8 cellular contexts compared by ENCODE assay signal in the genomic region with DNA sequence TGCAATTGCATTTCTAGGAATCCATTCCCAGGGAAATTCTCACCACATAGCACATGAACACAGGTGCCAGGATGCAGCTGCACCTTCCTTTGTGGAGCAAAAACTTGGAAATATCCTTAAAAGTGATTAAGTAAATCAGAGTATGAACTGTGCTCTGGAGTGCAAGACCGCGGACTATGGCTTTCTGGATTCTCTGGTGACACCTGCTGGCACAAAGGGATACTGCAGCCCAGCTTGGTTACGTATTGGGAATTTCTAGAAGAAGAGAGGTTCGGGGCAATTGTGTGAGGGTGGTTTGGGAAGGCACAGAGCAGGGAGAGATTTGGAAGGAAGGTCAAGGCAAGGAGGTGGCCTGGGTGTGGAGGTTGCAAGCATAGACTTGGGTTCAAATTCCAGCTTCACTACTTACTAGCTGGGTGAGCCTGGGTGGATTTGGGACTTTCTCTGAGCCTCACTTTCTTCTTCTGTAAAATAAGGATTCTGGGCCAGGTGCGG. TPM values are rescaled to one million over a fixed set of nuclear protein-coding genes. Genes with fewer than 3 reads are reported as not detected.
DNase-seq lines count a peak whose midpoint lies in the region; ATAC-seq, FAIRE-seq and TF ChIP-seq lines count a peak whose summit lies in the region.

No MANE protein-coding gene starts in this region.

- H3K4me1 ChIP-seq in IMR-90 (ENCODE audit: control insufficient read depth, insufficient read depth, low read length) (peaks cover 12% of the 10 kb centered on the region), osteoblast (ENCODE audit: insufficient read depth, low read length) (peaks cover 31% of the 10 kb centered on the region), transverse colon (peaks cover 10 to 37% (median 31%) of the 10 kb centered on the region in 4 donors)

- H3K27ac Mint-ChIP-seq in activated T-helper 1 cell treated with anti-CD3 and anti-CD28 coated beads, Interleukin-12 subunit alpha, Interleukin-12 subunit beta, Interleukin-2, Interleukin-4 antibody, amounts not matched to agents 30 ng/mL and 10 ng/mL and 1 ng/mL, durations not matched to agents 14 hours and 24 hours and 36 hours, result no peak overlapping the region

- H2AK9ac ChIP-seq in IMR-90 (replicated peaks; ENCODE audit: low read depth, low read length, poor library complexity), result peak overlapping the region; percentile 89

- dilution Hi-C loops in IMR-90 (cut with HindIII; ENCODE audit: low sequenced_read_pairs, unreplicated experiment), result no loop called here

- H3K27ac ChIP-seq in IMR-90 (ENCODE audit: insufficient read depth, low read length), result no peak overlapping the region
- no peak overlapping the region for H3K27ac ChIP-seq in osteoblast (ENCODE audit: low read depth, low read length)
- no peak overlapping the region for H3K27ac ChIP-seq in transverse colon

- no peak overlapping the region for H4K5ac ChIP-seq in IMR-90 (ENCODE audit: low read depth, low read length)

- H3K9ac ChIP-seq in IMR-90 (ENCODE audit: low read depth, low read length), result no peak overlapping the region

- in situ Hi-C loops in IMR-90 (cut with MboI; ENCODE audit: low sequenced_read_pairs) (no loop called here), transverse colon (cut with MboI; ENCODE audit: low pct_ligation_motif_present in 1 of 4, low pct_unique_long_range_greater_than_20kb in 1 of 4, low sequenced_read_pairs in 3 of 4) (loop anchor here in 2 of 4 donors (5.0 to 10.0 kb wide), 2 partner anchors 47 to 195 kb away; no protein-coding TSS in a partner anchor)

- H2BK15ac ChIP-seq in IMR-90 (ENCODE audit: low read depth, low read length), result peak overlapping the region; percentile 13; the same call in 1 of the 3 replicates

- H3K23ac ChIP-seq in IMR-90 (ENCODE audit: low read depth, low read length), result no peak overlapping the region

- no peak overlapping the region for H3K56ac ChIP-seq in IMR-90 (ENCODE audit: extremely low read depth, insufficient read depth, low read length)

- peak; percentile 95 for TF ChIP-seq RAD21 in IMR-90 (IDR thresholded peaks at IDR 0.05; ENCODE audit: low read length)

- H3K4me1 Mint-ChIP-seq in activated T-helper 1 cell treated with anti-CD3 and anti-CD28 coated beads, Interleukin-12 subunit alpha, Interleukin-12 subunit beta, Interleukin-2, Interleukin-4 antibody, amounts not matched to agents 30 ng/mL and 10 ng/mL and 1 ng/mL, durations not matched to agents 14 hours and 24 hours and 36 hours (ENCODE audit: low read depth), result peaks cover 19% of the 10 kb centered on the region

- peaks cover 4 to 20% of the 10 kb centered on the region in 2 experiments; a peak in 2 of 4 replicates for H3K79me1 ChIP-seq in IMR-90 (ENCODE audit: low read depth in 1 of 2, low read length in 2 of 2)

- no peak overlapping the region for H3K4me2 ChIP-seq in IMR-90 (ENCODE audit: low read depth, low read length)
- H3K4me2 ChIP-seq in osteoblast (ENCODE audit: insufficient read depth, low read length), result no peak overlapping the region

- intact Hi-C loops in IMR-90 (cut with micrococcal nuclease), result loop anchor here (1.0 to 5.0 kb wide), 3 partner anchors 48 to 187 kb away; partner anchors contain the start of gene SNAI1
- intact Hi-C loops in activated T-helper 1 cell treated with anti-CD3 and anti-CD28 coated beads, Interleukin-12 subunit alpha, Interleukin-12 subunit beta, Interleukin-2, Interleukin-4 antibody, amounts not matched to agents 30 ng/mL and 10 ng/mL and 1 ng/mL, durations not matched to agents 14 hours and 24 hours and 36 hours (cut with micrococcal nuclease), result loop anchor here (1.0 to 2.0 kb wide), 6 partner anchors 16 to 190 kb away; partner anchors contain the start of genes PEDS1 and UBE2V1
- intact Hi-C loops in transverse colon (cut with DNase I; ENCODE audit: low total_unique reads), result loop anchor here (1.0 kb wide), 1 partner anchor 49 kb away; no protein-coding TSS in a partner anchor

- H3K9me3 ChIP-seq in IMR-90 (ENCODE audit: control insufficient read depth, insufficient read depth, low read length), result no peaks in the 10 kb centered on the region
- H3K9me3 ChIP-seq in osteoblast (ENCODE audit: low read depth, low read length), result no peaks in the 10 kb centered on the region
- no peaks in the 10 kb centered on the region for H3K9me3 ChIP-seq in transverse colon

- peak; percentile 88 for DNase-seq in COLO829 (ENCODE audit: low spot score)
- DNase-seq in IMR-90, result peak; percentile 76
- DNase-seq in RCC 7860 (ENCODE audit: low spot score), result peak; percentile 66
- peak; percentile 64 for DNase-seq in activated T-helper 1 cell treated with anti-CD3 and anti-CD28 coated beads, Interleukin-12 subunit alpha, Interleukin-12 subunit beta, Interleukin-2, Interleukin-4 antibody, amounts not matched to agents 30 ng/mL and 10 ng/mL and 1 ng/mL, durations not matched to agents 14 hours and 24 hours and 36 hours (ENCODE audit: low spot score)
- DNase-seq in fibroblast of villous mesenchyme (ENCODE audit: low read depth), result peak; percentile 83
- DNase-seq in osteoblast (ENCODE audit: insufficient read length, low spot score, missing footprints), result peak; percentile 93
- peak; percentile 89 for DNase-seq in transverse colon

- H2BK5ac ChIP-seq in IMR-90 (ENCODE audit: low read depth, low read length, poor library complexity, severe bottlenecking), result no peak overlapping the region

- no peak overlapping the region for H3K4me3 ChIP-seq in IMR-90 (ENCODE audit: insufficient read depth, low read depth, low read length)
- no peak overlapping the region for H3K4me3 ChIP-seq in fibroblast of villous mesenchyme (ENCODE audit: low read depth, low read length)
- no peak overlapping the region for H3K4me3 ChIP-seq in osteoblast (ENCODE audit: insufficient read depth, low read length)
- no peak overlapping the region for H3K4me3 ChIP-seq in transverse colon

- peak; percentile 23 for FAIRE-seq in RCC 7860 (lab: Jason Lieb, UNC)

- no peaks in the 10 kb centered on the region for H4K20me1 ChIP-seq in IMR-90 (ENCODE audit: insufficient read depth, low read length)
- no peaks in the 10 kb centered on the region for H4K20me1 ChIP-seq in osteoblast (ENCODE audit: insufficient read depth, low read length)

- H2BK120ac ChIP-seq in IMR-90 (ENCODE audit: low read depth, low read length), result peak overlapping the region; percentile 63; the same call in 1 of the 2 replicates

- CTCF ChIA-PET in IMR-90 (lab: Yijun Ruan, JAX), result interaction anchor here (0.5 to 2.6 kb wide), 5 partner anchors 48 to 676 kb away, joined by 3 to 19 read pairs (median 4); no protein-coding TSS in a partner anchor

- peak overlapping the region; percentile 82 for H2AFZ ChIP-seq in IMR-90 (replicated peaks; ENCODE audit: low read length, poor library complexity)
- H2AFZ ChIP-seq in osteoblast (ENCODE audit: low read length), result peak overlapping the region; percentile 80

- H3K27me3 ChIP-seq in IMR-90 (ENCODE audit: control insufficient read depth, insufficient read depth, low read length), result no peaks in the 10 kb centered on the region
- no peaks in the 10 kb centered on the region for H3K27me3 ChIP-seq in osteoblast (ENCODE audit: insufficient read depth, low read length)
- no peaks in the 10 kb centered on the region for H3K27me3 ChIP-seq in transverse colon

- H4K8ac ChIP-seq in IMR-90 (ENCODE audit: low read depth in 2 of 2, low read length in 2 of 2), result peak overlapping the region in 1 of 2 experiments; percentile 48; a peak in 1 of 4 replicates

- POLR2A ChIA-PET in IMR-90 (lab: Charles Lee; ENCODE audit: unreplicated experiment), result interaction anchor here (0.6 kb wide), 1 partner anchor 588 kb away, joined by 4 read pairs; no protein-coding TSS in a partner anchor

- H3K36me3 ChIP-seq in IMR-90 (ENCODE audit: control insufficient read depth, insufficient read depth, low read length), result no peaks in the 10 kb centered on the region
- no peaks in the 10 kb centered on the region for H3K36me3 ChIP-seq in osteoblast (ENCODE audit: insufficient read depth, low read length)
- H3K36me3 ChIP-seq in transverse colon, result no peaks in the 10 kb centered on the region

- no peak overlapping the region for H3K18ac ChIP-seq in IMR-90 (ENCODE audit: low read depth, low read length)

- ATAC-seq in IMR-90 (ENCODE audit: low read depth), result peak; percentile 56
- no peak for ATAC-seq in GM18873 (IDR thresholded peaks at IDR 0.05; ENCODE audit: low FRiP score, unreplicated experiment)

- 0 out of 2 replicates have a peak overlapping the region, but pooled peaks have one; percentile 38 for H3K14ac ChIP-seq in IMR-90 (replicated peaks; ENCODE audit: low read depth, low read length)

- TF ChIP-seq EP300 in transverse colon (IDR thresholded peaks at IDR 0.05; ENCODE audit: low read depth), result no peak

- no peaks in the 10 kb centered on the region for H3K79me2 ChIP-seq in osteoblast (ENCODE audit: insufficient read depth, low read length)

- TF ChIP-seq POLR2A in IMR-90 (IDR thresholded peaks at IDR 0.05; ENCODE audit: low read depth, low read length) (no peak), transverse colon (IDR thresholded peaks at IDR 0.05) (no peak)

- 17% methylated on average over 4 of the region's 5 CpGs; no CpG with 5 or more reads in 1 of the 2 experiments for WGBS in IMR-90 (ENCODE audit: extremely low coverage in 2 of 2, insufficient read length in 1 of 2), 2 experiments
- 0 to 20% methylated on average over 2 to 5 of the region's 5 CpGs for WGBS in transverse colon (ENCODE audit: low coverage in 1 of 2), 2 donors

- H3K36me3 Mint-ChIP-seq in activated T-helper 1 cell treated with anti-CD3 and anti-CD28 coated beads, Interleukin-12 subunit alpha, Interleukin-12 subunit beta, Interleukin-2, Interleukin-4 antibody, amounts not matched to agents 30 ng/mL and 10 ng/mL and 1 ng/mL, durations not matched to agents 14 hours and 24 hours and 36 hours (ENCODE audit: low read depth), result peaks cover 1% of the 10 kb centered on the region

- no TSS peak for BruUV-seq in IMR-90 (replicated peaks; lab: Mats Ljungman, UMichigan)

- peak; percentile 96 for TF ChIP-seq CTCF in IMR-90 (conservative IDR thresholded peaks at IDR 0.05; ENCODE audit: low read depth, low read length)
- peak; percentile 99 for TF ChIP-seq CTCF in fibroblast of villous mesenchyme (IDR thresholded peaks at IDR 0.05; ENCODE audit: insufficient read depth, low read depth, low read length)
- peak; percentile 96 for TF ChIP-seq CTCF in osteoblast (IDR thresholded peaks at IDR 0.05; ENCODE audit: extremely low read depth, low read depth, low read length)
- TF ChIP-seq CTCF in transverse colon (IDR thresholded peaks at IDR 0.05), result peak; percentile 92 to 99 (median 95)

- peaks cover 6% of the 10 kb centered on the region; the same call in 1 of the 2 replicates for H3K9me1 ChIP-seq in IMR-90 (ENCODE audit: insufficient read depth, low read length)

- no peak overlapping the region for H3K4me3 Mint-ChIP-seq in activated T-helper 1 cell treated with anti-CD3 and anti-CD28 coated beads, Interleukin-12 subunit alpha, Interleukin-12 subunit beta, Interleukin-2, Interleukin-4 antibody, amounts not matched to agents 30 ng/mL and 10 ng/mL and 1 ng/mL, durations not matched to agents 14 hours and 24 hours and 36 hours

- H2AK5ac ChIP-seq in IMR-90 (ENCODE audit: low read depth, low read length), result peak overlapping the region; percentile 74; the same call in 1 of the 2 replicates

- peak overlapping the region; percentile 84; the same call in 1 of the 2 replicates for H4K91ac ChIP-seq in IMR-90 (ENCODE audit: insufficient read depth, low read depth, low read length)

- H2BK20ac ChIP-seq in IMR-90 (ENCODE audit: low read depth, low read length), result peak overlapping the region; percentile 78; the same call in 1 of the 2 replicates

- H3K4ac ChIP-seq in IMR-90 (ENCODE audit: low read depth, low read length), result peak overlapping the region; percentile 53; the same call in 1 of the 2 replicates

- H3K27me3 Mint-ChIP-seq in activated T-helper 1 cell treated with anti-CD3 and anti-CD28 coated beads, Interleukin-12 subunit alpha, Interleukin-12 subunit beta, Interleukin-2, Interleukin-4 antibody, amounts not matched to agents 30 ng/mL and 10 ng/mL and 1 ng/mL, durations not matched to agents 14 hours and 24 hours and 36 hours (ENCODE audit: insufficient read depth), result peaks cover 13% of the 10 kb centered on the region

- peaks cover 4% of the 10 kb centered on the region for H3K9me3 Mint-ChIP-seq in activated T-helper 1 cell treated with anti-CD3 and anti-CD28 coated beads, Interleukin-12 subunit alpha, Interleukin-12 subunit beta, Interleukin-2, Interleukin-4 antibody, amounts not matched to agents 30 ng/mL and 10 ng/mL and 1 ng/mL, durations not matched to agents 14 hours and 24 hours and 36 hours

RNA-seq across cellular contexts. Expression of gene PEDS1, which starts 15.9 kb away (rescaled TPM):
- 24.0 and 25.3 TPM in 2 replicates for total RNA-seq in IMR-90 (2012; rRNA removed)
- 59.9 and 67.6 TPM in 2 replicates for polyA plus RNA-seq in IMR-90 (2012; rRNA removed)
- 26.9 and 58.5 TPM in 2 replicates for polyA plus RNA-seq in IMR-90 (2012; cell fraction: cytosol; rRNA removed)
- 24.5 and 45.9 TPM in 2 replicates for polyA plus RNA-seq in IMR-90 (2012; cell fraction: nucleus; rRNA removed; ENCODE audit: low replicate concordance)
- 30.7 and 33.4 TPM in 2 replicates for total RNA-seq in activated T-helper 1 cell treated with anti-CD3 and anti-CD28 coated beads, Interleukin-12 subunit alpha, Interleukin-12 subunit beta, Interleukin-2, Interleukin-4 antibody, amounts not matched to agents 30 ng/mL and 10 ng/mL and 1 ng/mL, durations not matched to agents 14 hours and 24 hours and 36 hours
- total RNA-seq in fibroblast of villous mesenchyme, result 25.9 and 27.7 TPM in 2 replicates
- 33.3 and 37.6 TPM in 2 replicates for total RNA-seq in osteoblast
- total RNA-seq in transverse colon, result 10 to 100 TPM in 3 of 4 donors, 1 to 10 TPM in 1; 9.6 to 30.9 (median 23.2) TPM

RNA-seq across cellular contexts. Expression of gene CEBPB, which starts 21.3 kb away (rescaled TPM):
- total RNA-seq in IMR-90 (2012; rRNA removed) (3.4 and 6.9 TPM in 2 replicates), fibroblast of villous mesenchyme (70.4 and 71.5 TPM in 2 replicates), osteoblast (75.7 and 79.3 TPM in 2 replicates), transverse colon (10 to 100 TPM; 26.1 to 78.9 (median 57.1) TPM)
- polyA plus RNA-seq in IMR-90 (2012; rRNA removed), result 17.4 and 33.6 TPM in 2 replicates
- polyA plus RNA-seq in IMR-90 (2012; cell fraction: cytosol; rRNA removed), result 18.5 and 103 TPM in 2 replicates
- polyA plus RNA-seq in IMR-90 (2012; cell fraction: nucleus; rRNA removed; ENCODE audit: low replicate concordance), result 98.3 and 167 TPM in 2 replicates
- 52.3 and 55.2 TPM in 2 replicates for total RNA-seq in activated T-helper 1 cell treated with anti-CD3 and anti-CD28 coated beads, Interleukin-12 subunit alpha, Interleukin-12 subunit beta, Interleukin-2, Interleukin-4 antibody, amounts not matched to agents 30 ng/mL and 10 ng/mL and 1 ng/mL, durations not matched to agents 14 hours and 24 hours and 36 hours

RNA-seq across cellular contexts. Expression of gene UBE2V1, which starts 56.4 kb away (rescaled TPM):
- 20.1 and 41.4 TPM in 2 replicates for total RNA-seq in IMR-90 (2012; rRNA removed)
- polyA plus RNA-seq in IMR-90 (2012; rRNA removed), result 128 and 138 TPM in 2 replicates
- 46.2 and 74.3 TPM in 2 replicates for polyA plus RNA-seq in IMR-90 (2012; cell fraction: cytosol; rRNA removed)
- polyA plus RNA-seq in IMR-90 (2012; cell fraction: nucleus; rRNA removed; ENCODE audit: low replicate concordance), result 37.1 and 141 TPM in 2 replicates
- total RNA-seq in activated T-helper 1 cell treated with anti-CD3 and anti-CD28 coated beads, Interleukin-12 subunit alpha, Interleukin-12 subunit beta, Interleukin-2, Interleukin-4 antibody, amounts not matched to agents 30 ng/mL and 10 ng/mL and 1 ng/mL, durations not matched to agents 14 hours and 24 hours and 36 hours, result 166 and 170 TPM in 2 replicates
- 88.1 and 90.2 TPM in 2 replicates for total RNA-seq in fibroblast of villous mesenchyme
- 90.8 and 100 TPM in 2 replicates for total RNA-seq in osteoblast
- total RNA-seq in transverse colon, result 100 to 1,000 TPM in 1 of 4 donors, 10 to 100 TPM in 3; 23.7 to 104 (median 62.8) TPM
